29 cellular contexts compared by ENCODE assay signal in the genomic region with DNA sequence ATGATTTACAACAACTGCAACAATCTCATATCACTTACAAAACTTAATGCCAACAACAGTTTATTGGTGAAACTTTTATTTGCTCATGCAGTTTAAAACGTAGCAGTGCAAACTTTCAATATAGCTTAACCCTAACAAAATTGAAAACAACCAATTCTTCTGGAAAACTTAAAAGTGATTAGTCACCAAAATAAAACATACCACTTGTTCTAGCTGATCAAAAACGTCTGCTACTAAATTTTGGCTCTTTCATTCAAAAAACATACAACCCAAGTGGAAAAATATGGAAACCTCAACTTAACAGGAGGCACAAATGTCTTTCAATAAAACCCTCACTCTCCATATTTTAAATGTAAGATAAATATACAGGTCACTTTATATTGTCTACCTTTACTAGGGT.
"Had no signal": no experiment of that assay in that cellular context is flagged by ENCODE, and none has a peak within 500 bp of the region (broad histone marks: within the 10 kb centered on the region; RNA-seq: fewer than 3 reads in every experiment).

No MANE protein-coding gene starts in this region.

- DNase-seq: hippocampal formation; kidney glomerular epithelial cell; left colon; left lung; lower lobe of right lung; mammary epithelial cell; mesendoderm; naive B cell; natural killer cell; nephron progenitor cell; occipital lobe; ovary; right lobe of liver; stimulated activated CD4-positive, alpha-beta T cell treated with anti-CD3 and anti-CD28 coated beads, Interleukin-1b, Interleukin-23, amount 100 ng/mL, for 48 hours; stimulated activated CD4-positive, alpha-beta T cell treated with anti-CD3 and anti-CD28 coated beads, Interleukin-2, amount 100 ng/mL, for 48 hours; stimulated activated naive CD4-positive, alpha-beta T cell; tibial artery; upper lobe of right lung had no signal

- H3K4me3 Mint-ChIP-seq: mesothelial cell of epicardium; naive B cell; natural killer cell; nephron progenitor cell; neural progenitor cell; stimulated activated effector memory CD8-positive, alpha-beta T cell treated with anti-CD3 and anti-CD28 coated beads, Interleukin-12 subunit alpha, Interleukin-12 subunit beta, amount 100 ng/mL, for 72 hours; stimulated activated naive CD8-positive, alpha-beta T cell treated with anti-CD3 and anti-CD28 coated beads, Interleukin-15, Interleukin-2, amounts not matched to agents 100 ng/mL and 50 ng/mL, for 24 hours had no signal

- ATAC-seq: left colon; left lung; lower lobe of right lung; natural killer cell; right lobe of liver; stimulated activated effector memory CD8-positive, alpha-beta T cell treated with anti-CD3 and anti-CD28 coated beads, Interleukin-12 subunit alpha, Interleukin-12 subunit beta, amount 100 ng/mL, for 72 hours; upper lobe of right lung had no signal

- H3K27me3 Mint-ChIP-seq: progenitor cell of endocrine pancreas had no signal

- H3K27ac Mint-ChIP-seq: mesothelial cell of epicardium; naive B cell; natural killer cell; nephron progenitor cell; neural progenitor cell; progenitor cell of endocrine pancreas; stimulated activated effector memory CD8-positive, alpha-beta T cell treated with anti-CD3 and anti-CD28 coated beads, Interleukin-12 subunit alpha, Interleukin-12 subunit beta, amount 100 ng/mL, for 72 hours; stimulated activated naive CD8-positive, alpha-beta T cell treated with anti-CD3 and anti-CD28 coated beads, Interleukin-15, Interleukin-2, amounts not matched to agents 100 ng/mL and 50 ng/mL, for 24 hours had no signal

- H3K4me1 Mint-ChIP-seq: naive B cell; natural killer cell; stimulated activated effector memory CD8-positive, alpha-beta T cell treated with anti-CD3 and anti-CD28 coated beads, Interleukin-12 subunit alpha, Interleukin-12 subunit beta, amount 100 ng/mL, for 72 hours had no signal

- H3K4me3 ChIP-seq: left lung, lower lobe of right lung, neural progenitor cell, ovary, right atrium auricular region, right lobe of liver, smooth muscle cell, suprapubic skin, thoracic aorta, tibial artery, upper lobe of right lung had no signal

- H3K9me3 Mint-ChIP-seq: natural killer cell; nephron progenitor cell; neural progenitor cell; stimulated activated effector memory CD8-positive, alpha-beta T cell treated with anti-CD3 and anti-CD28 coated beads, Interleukin-12 subunit alpha, Interleukin-12 subunit beta, amount 100 ng/mL, for 72 hours; stimulated activated naive CD8-positive, alpha-beta T cell treated with anti-CD3 and anti-CD28 coated beads, Interleukin-15, Interleukin-2, amounts not matched to agents 100 ng/mL and 50 ng/mL, for 24 hours had no signal

- FAIRE-seq: keratinocyte, urothelium cell line had no signal

- H3K36me3 Mint-ChIP-seq: mesothelial cell of epicardium; naive B cell; natural killer cell; neural progenitor cell; stimulated activated effector memory CD8-positive, alpha-beta T cell treated with anti-CD3 and anti-CD28 coated beads, Interleukin-12 subunit alpha, Interleukin-12 subunit beta, amount 100 ng/mL, for 72 hours had no signal
